ENCODE assay signal across 9 cellular contexts in the genomic region with DNA sequence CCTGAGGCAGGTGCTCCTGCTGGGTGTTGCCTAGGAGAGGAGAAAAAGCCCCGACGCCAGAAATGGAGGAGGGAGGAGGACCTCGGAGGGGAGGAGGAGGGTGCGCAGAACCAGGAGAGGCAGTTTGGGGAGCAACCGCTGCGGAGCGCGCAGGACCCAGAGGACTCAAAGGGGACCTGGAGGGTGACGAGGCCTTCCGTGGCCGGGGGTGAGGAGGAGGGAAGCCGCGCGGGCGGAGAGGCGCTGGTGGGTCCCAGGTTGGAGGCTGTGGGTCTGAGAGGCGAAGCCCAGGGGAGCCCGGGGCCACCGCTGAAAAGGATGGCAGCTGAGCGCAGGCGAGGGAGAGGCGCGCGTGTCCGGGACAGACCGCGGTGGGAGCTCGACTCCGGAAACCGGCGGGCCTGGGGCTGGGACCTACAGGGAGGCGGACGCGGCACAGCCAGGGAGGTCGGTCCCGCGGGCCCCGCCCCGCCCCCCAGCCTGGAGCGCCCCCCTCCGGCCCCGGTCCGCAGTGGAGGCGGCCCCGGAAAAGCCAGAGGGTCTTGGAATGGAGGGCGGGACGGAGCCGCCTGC. TPM values are rescaled to one million over a fixed set of nuclear protein-coding genes. Genes with fewer than 3 reads are reported as not detected.
DNase-seq lines count a peak whose midpoint lies in the region; ATAC-seq and TF ChIP-seq lines count a peak whose summit lies in the region.
"Had no signal": no experiment of that assay in that cellular context is flagged by ENCODE, and none has a peak within 500 bp of the region (broad histone marks: within the 10 kb centered on the region; RNA-seq: fewer than 3 reads in every experiment).

No MANE protein-coding gene starts in this region.

- peak overlapping the region; percentile 62 for H3K4me3 ChIP-seq in AG04450 (ENCODE audit: low read depth, low read length)
- H3K4me3 ChIP-seq in PC-3 (ENCODE audit: low read length): peak overlapping the region; percentile 85
- H3K4me3 ChIP-seq in choroid plexus epithelial cell (ENCODE audit: low read depth, low read length): peak overlapping the region; percentile 54

- peak overlapping the region; percentile 67; the same call in 1 of the 2 replicates for H3K9ac ChIP-seq in PC-3 (ENCODE audit: low read length)

- peak; percentile 22 for TF ChIP-seq CTCF in AG04450 (IDR thresholded peaks at IDR 0.05; ENCODE audit: low read depth, low read length)
- TF ChIP-seq CTCF in PC-3 (conservative IDR thresholded peaks at IDR 0.05; ENCODE audit: low read depth, low read length): peak; percentile 65
- TF ChIP-seq CTCF in choroid plexus epithelial cell (conservative IDR thresholded peaks at IDR 0.05; ENCODE audit: low read depth, low read length): peak; percentile 19
- TF ChIP-seq CTCF in mesothelial cell of epicardium (IDR thresholded peaks at IDR 0.05; ENCODE audit: unreplicated experiment): peak; percentile 44

- peaks cover 9% of the 10 kb centered on the region for H3K4me1 Mint-ChIP-seq in mesothelial cell of epicardium

- peaks cover 3% of the 10 kb centered on the region; the same call in 1 of the 2 replicates for H3K79me2 ChIP-seq in PC-3 (ENCODE audit: low read length)

- peak overlapping the region; percentile 66 for H3K4me3 Mint-ChIP-seq in mesothelial cell of epicardium

- peak overlapping the region; percentile 96 for H3K4me2 ChIP-seq in PC-3 (ENCODE audit: low read length)

- peaks cover 46% of the 10 kb centered on the region for H3K4me1 ChIP-seq in PC-3 (ENCODE audit: insufficient read depth, low read length)

- H3K9me3 ChIP-seq in AG04450 (ENCODE audit: control insufficient read depth, insufficient read depth, low read length): no peaks in the 10 kb centered on the region; the same call in 1 of the 2 replicates
- H3K9me3 ChIP-seq in PC-3 (ENCODE audit: low read length): no peaks in the 10 kb centered on the region

- peaks cover 5% of the 10 kb centered on the region; the same call in 1 of the 2 replicates for H4K20me1 ChIP-seq in PC-3 (ENCODE audit: low read length)

- H3K27me3 ChIP-seq in AG04450 (ENCODE audit: control insufficient read depth, insufficient read depth, low read length) (peaks cover 3% of the 10 kb centered on the region), PC-3 (ENCODE audit: low read length) (no peaks in the 10 kb centered on the region)

- H3K27me3 Mint-ChIP-seq in mesothelial cell of epicardium (ENCODE audit: low read depth): peaks cover 63% of the 10 kb centered on the region

- no peak overlapping the region for H3K27ac Mint-ChIP-seq in mesothelial cell of epicardium

- peaks cover 18% of the 10 kb centered on the region for H3K36me3 ChIP-seq in PC-3 (ENCODE audit: low read depth, low read length)

- H3K27ac ChIP-seq in AG04450 (ENCODE audit: low read depth, low read length) (no peak overlapping the region), PC-3 (ENCODE audit: low read length) (no peak overlapping the region)

- no peaks in the 10 kb centered on the region for H3K9me3 Mint-ChIP-seq in mesothelial cell of epicardium

- POLR2A ChIA-PET in AG04450 (lab: Yijun Ruan, JAX) (interaction anchor here (1.1 kb wide), 1 partner anchor 37 kb away, joined by 4 read pairs; no protein-coding TSS in a partner anchor), PC-3 (lab: Charles Lee; ENCODE audit: unreplicated experiment) (interaction anchor here (0.9 kb wide), 1 partner anchor 37 kb away, joined by 7 read pairs; no protein-coding TSS in a partner anchor)

- peak overlapping the region; percentile 70 for H2AFZ ChIP-seq in PC-3 (ENCODE audit: low read length)

- CTCF ChIA-PET in AG04450 (lab: Charles Lee) (interaction anchor here (0.7 to 1.3 kb wide), 3 partner anchors 18 to 76 kb away, joined by 3 to 4 read pairs (median 3); no protein-coding TSS in a partner anchor), PC-3 (lab: Charles Lee) (interaction anchor here (0.9 to 1.0 kb wide), 2 partner anchors 9 to 45 kb away, joined by 3 read pairs; no protein-coding TSS in a partner anchor)

- H3K36me3 Mint-ChIP-seq in mesothelial cell of epicardium: peaks cover 5% of the 10 kb centered on the region

- ATAC-seq in GM18517 (IDR thresholded peaks at IDR 0.05; ENCODE audit: unreplicated experiment) (peak; percentile 15), HG02973 (IDR thresholded peaks at IDR 0.05; ENCODE audit: unreplicated experiment) (peak; percentile 24), PC-3 (peak; percentile 26)

- H3K9me2 ChIP-seq in PC-3 (replicated peaks; ENCODE audit: low read length): no peaks in the 10 kb centered on the region

- intact Hi-C loops in PC-3 (cut with micrococcal nuclease): no loop called here

- no peaks in the 10 kb centered on the region for H3F3A ChIP-seq in PC-3 (ENCODE audit: low read length, unreplicated experiment)

- no TSS peak for BruUV-seq in PC-3 (replicated peaks; lab: Mats Ljungman, UMichigan)

- no peak for DNase-seq in AG04450 (ENCODE audit: low read depth, low spot score)
- peak; percentile 48 for DNase-seq in PC-3
- no peak for DNase-seq in choroid plexus epithelial cell (ENCODE audit: low read depth)
- DNase-seq in mesothelial cell of epicardium (ENCODE audit: low spot score in 2 of 2, unreplicated experiment in 2 of 2): no peak
- DNase-seq in DMS114 treated with DMSO at 0.1 percent for 48 hours (lab: John Stamatoyannopoulos, UW; ENCODE audit: unreplicated experiment): no peak
- no peak for DNase-seq in AG20443 (ENCODE audit: low spot score)

RNA-seq across cellular contexts. Expression of gene RNF223, which starts 15.1 kb away (rescaled TPM):
- polyA plus RNA-seq in AG04450 (2011; rRNA removed): not detected in 2 replicates
- not detected in 2 replicates for polyA minus RNA-seq in AG04450 (2011; rRNA and poly(A)+ RNA removed)
- total RNA-seq in PC-3 (2014; rRNA removed) (147 and 171 TPM in 2 replicates), mesothelial cell of epicardium (0.27 to 0.57 TPM (median 0.40 TPM) in 3 replicates)
- total RNA-seq: pulmonary artery endothelial cell had no signal

RNA-seq across cellular contexts. Expression of gene AGRN, which starts 39.1 kb away (rescaled TPM):
- polyA plus RNA-seq in AG04450 (2011; rRNA removed): 28.3 and 37.4 TPM in 2 replicates
- polyA minus RNA-seq in AG04450 (2011; rRNA and poly(A)+ RNA removed): 21.9 and 22.5 TPM in 2 replicates
- total RNA-seq in PC-3 (2014; rRNA removed) (273 and 377 TPM in 2 replicates), mesothelial cell of epicardium (502 to 532 TPM (median 514 TPM) in 3 replicates)

RNA-seq across cellular contexts. Expression of gene ISG15, which starts 45.7 kb away (rescaled TPM):
- 22.4 and 36.0 TPM in 2 replicates for polyA plus RNA-seq in AG04450 (2011; rRNA removed)
- 3.3 and 4.9 TPM in 2 replicates for polyA minus RNA-seq in AG04450 (2011; rRNA and poly(A)+ RNA removed)
- total RNA-seq in PC-3 (2014; rRNA removed) (749 and 758 TPM in 2 replicates), mesothelial cell of epicardium (112 to 139 TPM (median 123 TPM) in 3 replicates)

RNA-seq across cellular contexts. Expression of gene C1orf159, which starts 56.9 kb away (rescaled TPM):
- polyA plus RNA-seq in AG04450 (2011; rRNA removed): 2.3 and 3.2 TPM in 2 replicates
- polyA minus RNA-seq in AG04450 (2011; rRNA and poly(A)+ RNA removed): 0.92 and 1.1 TPM in 2 replicates
- total RNA-seq in PC-3 (2014; rRNA removed): 61.7 and 78.0 TPM in 2 replicates
- total RNA-seq in mesothelial cell of epicardium: 28.4 to 32.8 TPM (median 31.8 TPM) in 3 replicates

RNA-seq across cellular contexts. Expression of gene HES4, which starts 59.1 kb away (rescaled TPM):
- 0.68 and 0.76 TPM in 2 replicates for polyA plus RNA-seq in AG04450 (2011; rRNA removed)
- polyA minus RNA-seq in AG04450 (2011; rRNA and poly(A)+ RNA removed): 0.51 and 0.74 TPM in 2 replicates
- total RNA-seq in PC-3 (2014; rRNA removed) (233 and 379 TPM in 2 replicates), mesothelial cell of epicardium (87.7 to 92.1 TPM (median 92.0 TPM) in 3 replicates)

Comparison
In these comparisons a context has a peak if more than half of its experiments do, and no peak if none do; other contexts are left out.
1. RNA of gene RNF223, which starts 15.1 kb away (total RNA-seq): 147 to 171 TPM in PC-3; 0.27 to 0.57 TPM in mesothelial cell of epicardium; every median in the first group is over 10 times any median in the second.
2. Peak in every context shown above with its lines, with median percentiles within 50 percentile points of each other: H3K4me3 ChIP-seq, CTCF ChIP-seq and ATAC-seq.